Comparison of ENCODE assay signal across 8 cellular contexts in genomic region chr3:146640955-146641867, GRCh38. TPM values are rescaled to one million over a fixed set of nuclear protein-coding genes. Genes with fewer than 3 reads are reported as not detected.
A peak's percentile ranks its signal among the peaks of the same experiment; 100 is the strongest.
DNase-seq lines count a peak whose midpoint lies in the region; ATAC-seq and TF ChIP-seq lines count a peak whose summit lies in the region.

No MANE protein-coding gene starts in this region.

- no peaks in the 10 kb centered on the region for H3K4me1 ChIP-seq in heart right ventricle

- H3K4me3 Mint-ChIP-seq in T-helper 2 cell treated with Interferon-gamma antibody and Interleukin-4, amounts not matched to agents 5 μg/mL and 100 μg/mL, for 36 hours = no peak overlapping the region

- H3K27me3 ChIP-seq in heart right ventricle = no peaks in the 10 kb centered on the region

- ATAC-seq in heart right ventricle = no peak
- peak; percentile 84 for ATAC-seq in GM21825 (IDR thresholded peaks at IDR 0.05; ENCODE audit: unreplicated experiment)
- ATAC-seq in esophagus mucosa = peak; percentile 39

- no peaks in the 10 kb centered on the region for H3K9me3 ChIP-seq in heart right ventricle

- WGBS in heart right ventricle, 2 donors = 19 to 24% methylated on average over 3 of the region's 3 CpGs

- H3K36me3 ChIP-seq in heart right ventricle = no peaks in the 10 kb centered on the region

- no peaks in the 10 kb centered on the region for H3K36me3 Mint-ChIP-seq in T-helper 2 cell treated with Interferon-gamma antibody and Interleukin-4, amounts not matched to agents 5 μg/mL and 100 μg/mL, for 36 hours (ENCODE audit: low read depth)

- peak in 8 of 9 donors; percentile 15 to 60 (median 44) for TF ChIP-seq CTCF in heart right ventricle (IDR thresholded peaks at IDR 0.05)

- intact Hi-C loops in heart right ventricle (cut with DNase I) = loop anchor here in 2 of 10 donors (5.0 kb wide), 1 partner anchor 49 kb away; no protein-coding TSS in a partner anchor
- intact Hi-C loops in cardiac septum (cut with DNase I) = no loop called here

- H3K27me3 Mint-ChIP-seq in T-helper 2 cell treated with Interferon-gamma antibody and Interleukin-4, amounts not matched to agents 5 μg/mL and 100 μg/mL, for 36 hours (ENCODE audit: low read depth) = no peaks in the 10 kb centered on the region

- DNase-seq in heart right ventricle (no peak), cardiac septum (ENCODE audit: low spot score) (no peak), KBM-7 (peak; percentile 55), RPMI7951 (ENCODE audit: low read depth) (peak; percentile 44), putamen (ENCODE audit: low spot score) (peak; percentile 10)
- no peak for DNase-seq in T-helper 2 cell treated with Interferon-gamma antibody and Interleukin-4, amounts not matched to agents 5 μg/mL and 100 μg/mL, for 36 hours (ENCODE audit: low spot score)

- no peak overlapping the region for H3K27ac ChIP-seq in heart right ventricle

- no peak overlapping the region for H3K4me3 ChIP-seq in heart right ventricle

- H3K9me3 Mint-ChIP-seq in T-helper 2 cell treated with Interferon-gamma antibody and Interleukin-4, amounts not matched to agents 5 μg/mL and 100 μg/mL, for 36 hours = no peaks in the 10 kb centered on the region

- in situ Hi-C loops in KBM-7 (cut with MboI; ENCODE audit: low pct_unique_long_range_greater_than_20kb, low sequenced_read_pairs) = no loop called here

- H3K27ac Mint-ChIP-seq in T-helper 2 cell treated with Interferon-gamma antibody and Interleukin-4, amounts not matched to agents 5 μg/mL and 100 μg/mL, for 36 hours = no peak overlapping the region

- H3K4me1 Mint-ChIP-seq in T-helper 2 cell treated with Interferon-gamma antibody and Interleukin-4, amounts not matched to agents 5 μg/mL and 100 μg/mL, for 36 hours (ENCODE audit: low read depth) = no peaks in the 10 kb centered on the region

RNA-seq across cellular contexts. Expression of gene PLSCR5, which starts 36.1 kb away (rescaled TPM):
- total RNA-seq in heart right ventricle = not detected
- polyA plus RNA-seq in heart right ventricle = not detected
- total RNA-seq in cardiac septum = not detected
- not detected in 2 replicates for total RNA-seq in RPMI7951 (2014; rRNA removed; shearing (Covaris generic))
- not detected for total RNA-seq in esophagus mucosa

Comparison
In these comparisons a context has a peak if more than half of its experiments do, and no peak if none do; other contexts are left out.
1. ATAC-seq: peak in GM21825 (single experiment) and esophagus mucosa (single experiment); none in heart right ventricle (0 of 8).
2. DNase-seq: peak in KBM-7 (single experiment), RPMI7951 (single experiment) and putamen (single experiment); none in heart right ventricle (0 of 2), cardiac septum (single experiment) and T-helper 2 cell treated with Interferon-gamma antibody and Interleukin-4, amounts not matched to agents 5 μg/mL and 100 μg/mL, for 36 hours (single experiment).